Comparison of ENCODE assay signal across 16 cellular contexts in the genomic region with DNA sequence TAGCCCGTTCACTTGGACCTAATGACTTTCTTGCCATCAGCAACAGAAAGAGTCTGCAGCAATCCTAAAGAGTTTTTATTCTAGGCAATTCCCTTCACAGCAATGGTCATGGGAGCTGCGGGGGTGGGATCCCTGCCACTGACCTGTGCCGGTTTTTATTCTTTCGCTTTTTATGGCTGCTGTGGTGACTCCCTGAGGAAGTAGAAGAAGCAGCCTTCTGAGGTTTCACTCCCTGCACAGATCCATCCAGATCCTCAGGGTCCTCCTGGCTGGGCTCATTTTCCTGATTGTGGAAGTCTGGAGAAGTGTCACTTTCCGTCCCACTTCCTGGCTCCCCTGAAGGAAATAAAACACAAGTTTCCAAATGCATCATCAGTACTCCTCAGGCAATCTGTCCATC. TPM values are rescaled to one million over a fixed set of nuclear protein-coding genes. Genes with fewer than 3 reads are reported as not detected.
A peak's percentile ranks its signal among the peaks of the same experiment; 100 is the strongest.
DNase-seq lines count a peak whose midpoint lies in the region; ATAC-seq and TF ChIP-seq lines count a peak whose summit lies in the region.
"Had no signal": no experiment of that assay in that cellular context is flagged by ENCODE, and none has a peak within 500 bp of the region (broad histone marks: within the 10 kb centered on the region; RNA-seq: fewer than 3 reads in every experiment).

No MANE protein-coding gene starts in this region.

- H3K27me3 ChIP-seq in prostate gland (replicated peaks; ENCODE audit: insufficient read depth): no peaks in the 10 kb centered on the region
- H3K27me3 ChIP-seq: BLaER1 treated with 17β-estradiol and CSF1 and Interleukin-3, amounts not matched to agents 10 nM and 100 nM had no signal

- H3K9me3 ChIP-seq in prostate gland: no peaks in the 10 kb centered on the region
- H3K9me3 ChIP-seq: BLaER1 treated with 17β-estradiol and CSF1 and Interleukin-3, amounts not matched to agents 10 nM and 100 nM had no signal

- peaks cover 14% of the 10 kb centered on the region for H3K4me1 ChIP-seq in prostate gland (replicated peaks)
- H3K4me1 ChIP-seq: BLaER1 treated with 17β-estradiol and CSF1 and Interleukin-3, amounts not matched to agents 10 nM and 100 nM had no signal

- H3K27me3 Mint-ChIP-seq in activated naive CD4-positive, alpha-beta T cell treated with anti-CD3 and anti-CD28 coated beads, Interleukin-2, amount 50 U/mL, for 24 hours: no peaks in the 10 kb centered on the region
- H3K27me3 Mint-ChIP-seq in activated naive CD4-positive, alpha-beta T cell treated with anti-CD3 and anti-CD28 coated beads, Interleukin-2, amount 10 ng/mL, durations not matched to agents 7 days and 5 days: no peaks in the 10 kb centered on the region
- no peaks in the 10 kb centered on the region for H3K27me3 Mint-ChIP-seq in type B pancreatic cell
- H3K27me3 Mint-ChIP-seq: CD4-positive, alpha-beta T cell had no signal

- H3K4me1 Mint-ChIP-seq in activated naive CD4-positive, alpha-beta T cell treated with anti-CD3 and anti-CD28 coated beads, Interleukin-2, amount 50 U/mL, for 24 hours: peaks cover 13% of the 10 kb centered on the region
- H3K4me1 Mint-ChIP-seq in activated naive CD4-positive, alpha-beta T cell treated with anti-CD3 and anti-CD28 coated beads, Interleukin-2, amount 10 ng/mL, durations not matched to agents 7 days and 5 days: peaks cover 2% of the 10 kb centered on the region
- H3K4me1 Mint-ChIP-seq in type B pancreatic cell (ENCODE audit: unreplicated experiment): no peaks in the 10 kb centered on the region

- ATAC-seq in GM19395 (IDR thresholded peaks at IDR 0.05; ENCODE audit: unreplicated experiment): no peak
- ATAC-seq: GM12878 had no signal

- CTCF ChIA-PET in activated naive CD4-positive, alpha-beta T cell treated with anti-CD3 and anti-CD28 coated beads, Interleukin-2, amount 10 ng/mL, durations not matched to agents 7 days and 5 days (lab: Charles Lee): interaction anchor here (1.4 kb wide), 1 partner anchor 8 kb away, joined by 5 read pairs; no protein-coding TSS in a partner anchor

- H3K9me3 Mint-ChIP-seq in activated naive CD4-positive, alpha-beta T cell treated with anti-CD3 and anti-CD28 coated beads, Interleukin-2, amount 50 U/mL, for 24 hours: no peaks in the 10 kb centered on the region
- H3K9me3 Mint-ChIP-seq in activated naive CD4-positive, alpha-beta T cell treated with anti-CD3 and anti-CD28 coated beads, Interleukin-2, amount 10 ng/mL, durations not matched to agents 7 days and 5 days: no peaks in the 10 kb centered on the region
- no peaks in the 10 kb centered on the region for H3K9me3 Mint-ChIP-seq in type B pancreatic cell
- H3K9me3 Mint-ChIP-seq: CD4-positive, alpha-beta T cell had no signal

- H3K27ac ChIP-seq in prostate gland: peak overlapping the region; percentile 51 to 97
- H3K27ac ChIP-seq: BLaER1 treated with 17β-estradiol and CSF1 and Interleukin-3, amounts not matched to agents 10 nM and 100 nM; GM23248; HL-60 had no signal

- no peak overlapping the region for H3K4me3 Mint-ChIP-seq in activated naive CD4-positive, alpha-beta T cell treated with anti-CD3 and anti-CD28 coated beads, Interleukin-2, amount 50 U/mL, for 24 hours
- no peak overlapping the region for H3K4me3 Mint-ChIP-seq in activated naive CD4-positive, alpha-beta T cell treated with anti-CD3 and anti-CD28 coated beads, Interleukin-2, amount 10 ng/mL, durations not matched to agents 7 days and 5 days
- no peak overlapping the region for H3K4me3 Mint-ChIP-seq in type B pancreatic cell
- H3K4me3 Mint-ChIP-seq: CD4-positive, alpha-beta T cell had no signal

- no peak overlapping the region for H3K4me3 ChIP-seq in prostate gland
- H3K4me3 ChIP-seq: BLaER1 treated with 17β-estradiol and CSF1 and Interleukin-3, amounts not matched to agents 10 nM and 100 nM; GM12878; GM23248 had no signal

- H3K36me3 Mint-ChIP-seq in activated naive CD4-positive, alpha-beta T cell treated with anti-CD3 and anti-CD28 coated beads, Interleukin-2, amount 50 U/mL, for 24 hours: peaks cover 13% of the 10 kb centered on the region
- peaks cover 35% of the 10 kb centered on the region for H3K36me3 Mint-ChIP-seq in activated naive CD4-positive, alpha-beta T cell treated with anti-CD3 and anti-CD28 coated beads, Interleukin-2, amount 10 ng/mL, durations not matched to agents 7 days and 5 days
- peaks cover 19% of the 10 kb centered on the region for H3K36me3 Mint-ChIP-seq in type B pancreatic cell

- TF ChIP-seq POLR2A in prostate gland (IDR thresholded peaks at IDR 0.05): no peak

- DNase-seq in activated naive CD4-positive, alpha-beta T cell treated with anti-CD3 and anti-CD28 coated beads, Interleukin-2, amount 10 ng/mL, durations not matched to agents 7 days and 5 days: no peak
- peak; percentile 37 for DNase-seq in mesenteric fat pad (ENCODE audit: low spot score)
- no peak for DNase-seq in prostate gland (ENCODE audit: low spot score)
- no peak for DNase-seq in type B pancreatic cell (ENCODE audit: extremely low spot score, unreplicated experiment)
- no peak for DNase-seq in dedifferentiated amniotic fluid mesenchymal stem cell (ENCODE audit: extremely low spot score)
- DNase-seq: 8988T; CD4-positive, alpha-beta T cell; DMS79; GM23248; H7 had no signal

- H3K36me3 ChIP-seq in prostate gland: no peaks in the 10 kb centered on the region

- 74% methylated on average over 5 of the region's 5 CpGs for WGBS in prostate gland

- H3K27ac Mint-ChIP-seq in activated naive CD4-positive, alpha-beta T cell treated with anti-CD3 and anti-CD28 coated beads, Interleukin-2, amount 50 U/mL, for 24 hours: peak overlapping the region; percentile 41
- no peak overlapping the region for H3K27ac Mint-ChIP-seq in activated naive CD4-positive, alpha-beta T cell treated with anti-CD3 and anti-CD28 coated beads, Interleukin-2, amount 10 ng/mL, durations not matched to agents 7 days and 5 days
- no peak overlapping the region for H3K27ac Mint-ChIP-seq in type B pancreatic cell
- H3K27ac Mint-ChIP-seq: CD4-positive, alpha-beta T cell had no signal

- intact Hi-C loops in prostate gland (cut with DNase I): no loop called here

- TF ChIP-seq CTCF in prostate gland (IDR thresholded peaks at IDR 0.05): no peak
- no peak for TF ChIP-seq CTCF in type B pancreatic cell (conservative IDR thresholded peaks at IDR 0.05)

RNA-seq across cellular contexts. Expression of a gene that starts 12.9 kb away (rescaled TPM):
- total RNA-seq in mesenteric fat pad (43.4 TPM), prostate gland (100 to 1,000 TPM; 175 to 252 TPM), type B pancreatic cell (ENCODE audit: low replicate concordance) (65.7 and 79.9 TPM in 2 replicates)

RNA-seq across cellular contexts. Expression of a gene that starts 27.3 kb away (rescaled TPM):
- total RNA-seq in mesenteric fat pad (34.2 TPM), prostate gland (10 to 100 TPM; 74.4 to 97.1 TPM), type B pancreatic cell (ENCODE audit: low replicate concordance) (6.0 and 18.3 TPM in 2 replicates)

RNA-seq across cellular contexts. Expression of a gene that starts 52.4 kb away (rescaled TPM):
- total RNA-seq in mesenteric fat pad (14.4 TPM), prostate gland (10 to 100 TPM; 27.6 to 45.7 TPM), type B pancreatic cell (ENCODE audit: low replicate concordance) (18.2 and 23.4 TPM in 2 replicates)

RNA-seq across cellular contexts. Expression of a gene that starts 55.1 kb away (rescaled TPM):
- total RNA-seq in mesenteric fat pad (3.1 TPM), prostate gland (10 to 100 TPM; 23.8 to 37.4 TPM), type B pancreatic cell (ENCODE audit: low replicate concordance) (11.6 and 40.8 TPM in 2 replicates)
- total RNA-seq: CD4-positive, alpha-beta T cell; G401; GM12878 had no signal
